Comparison of ENCODE assay signal across 37 cellular contexts in the genomic region with DNA sequence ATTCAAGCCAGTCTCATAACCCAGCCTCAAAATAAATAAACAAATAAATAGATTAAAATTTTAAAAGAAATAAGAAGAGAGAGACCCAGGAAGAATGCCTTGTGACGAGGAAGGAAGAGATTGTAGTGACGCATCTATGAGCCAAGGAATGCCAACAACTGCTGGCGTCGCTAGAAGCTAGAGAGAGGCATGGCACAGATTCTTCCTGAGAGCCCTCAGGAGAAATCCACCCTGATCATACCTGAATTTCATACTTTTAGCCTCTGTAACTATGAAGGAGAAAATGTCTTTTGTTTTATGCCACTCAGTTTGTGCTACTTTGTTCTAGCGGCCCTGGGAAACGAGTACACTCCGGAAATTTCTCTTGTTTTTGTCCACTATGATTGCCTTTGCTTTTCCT.
"Had no signal": no experiment of that assay in that cellular context is flagged by ENCODE, and none has a peak within 500 bp of the region (broad histone marks: within the 10 kb centered on the region; RNA-seq: fewer than 3 reads in every experiment).

No MANE protein-coding gene starts in this region.

- H3K27ac Mint-ChIP-seq: activated B cell treated with CpG ODN at 0.5 μM for 24 hours; activated CD4-positive, alpha-beta memory T cell treated with anti-CD3 and anti-CD28 coated beads for 36 hours; activated CD4-positive, alpha-beta T cell treated with anti-CD3 and anti-CD28 coated beads, Interleukin-2, amount 10 ng/mL, durations not matched to agents 24 days and 14 days; activated CD8-positive, alpha-beta T cell treated with anti-CD3 and anti-CD28 coated beads for 36 hours; activated naive CD4-positive, alpha-beta T cell treated with anti-CD3 and anti-CD28 coated beads for 36 hours; activated naive CD4-positive, alpha-beta T cell treated with anti-CD3 and anti-CD28 coated beads, Interleukin-2, amount 50 U/mL, for 72 hours; activated naive CD8-positive, alpha-beta T cell treated with anti-CD3 and anti-CD28 coated beads for 36 hours; activated T-cell treated with anti-CD3 and anti-CD28 coated beads, Interleukin-2, amount 50 U/mL, for 72 hours; activated T-helper 1 cell treated with anti-CD3 and anti-CD28 coated beads, Interleukin-12 subunit alpha, Interleukin-12 subunit beta, Interleukin-2, Interleukin-4 antibody, amounts not matched to agents 30 ng/mL and 10 ng/mL and 1 ng/mL, durations not matched to agents 14 hours and 24 hours and 36 hours; activated T-helper 17 cell treated with anti-CD3 and anti-CD28 coated beads, Interleukin-2, amount 50 U/mL, for 72 hours; brain; T-helper 1 cell treated with Interleukin-12 subunit alpha and Interleukin-12 subunit beta and Interleukin-4 antibody, amounts not matched to agents 30 μg/mL and 1 μg/mL, for 36 hours; T-helper 2 cell treated with Interferon-gamma antibody and Interleukin-4, amounts not matched to agents 5 μg/mL and 100 μg/mL, for 36 hours had no signal

- H3K4me1 ChIP-seq: adrenal gland had no signal

- H3K27ac ChIP-seq: adrenal gland, cardiac muscle cell, VCaP had no signal

- H3K36me3 ChIP-seq: adrenal gland, cardiac muscle cell had no signal

- H3K4me3 ChIP-seq: adrenal gland, cardiac muscle cell had no signal

- ATAC-seq: activated CD8-positive, alpha-beta T cell treated with anti-CD3 and anti-CD28 coated beads for 36 hours; activated naive CD4-positive, alpha-beta T cell treated with anti-CD3 and anti-CD28 coated beads, Interleukin-2, amount 50 U/mL, for 72 hours; activated T-cell treated with anti-CD3 and anti-CD28 coated beads, Interleukin-2, amount 50 U/mL, for 4 hours; activated T-cell treated with anti-CD3 and anti-CD28 coated beads, Interleukin-2, amount 50 U/mL, for 72 hours; activated T-helper 17 cell treated with anti-CD3 and anti-CD28 coated beads, Interleukin-2, amount 50 U/mL, for 72 hours had no signal

- H3K27me3 ChIP-seq: adrenal gland, cardiac muscle cell had no signal

- H3K4me1 Mint-ChIP-seq: activated B cell treated with CpG ODN at 0.5 μM for 24 hours; activated CD4-positive, alpha-beta T cell treated with anti-CD3 and anti-CD28 coated beads, Interleukin-2, amount 10 ng/mL, durations not matched to agents 24 days and 14 days; activated naive CD8-positive, alpha-beta T cell treated with anti-CD3 and anti-CD28 coated beads for 36 hours; activated T-helper 17 cell treated with anti-CD3 and anti-CD28 coated beads, Interleukin-2, amount 50 U/mL, for 72 hours; central memory CD8-positive, alpha-beta T cell had no signal

- FAIRE-seq: astrocyte, bronchial epithelial cell, TTC549 had no signal

- H3K27me3 Mint-ChIP-seq: activated CD4-positive, alpha-beta memory T cell treated with anti-CD3 and anti-CD28 coated beads for 36 hours; activated CD4-positive, alpha-beta T cell treated with anti-CD3 and anti-CD28 coated beads, Interleukin-2, amount 10 ng/mL, durations not matched to agents 24 days and 14 days; activated CD8-positive, alpha-beta T cell treated with anti-CD3 and anti-CD28 coated beads for 36 hours; activated naive CD8-positive, alpha-beta T cell treated with anti-CD3 and anti-CD28 coated beads for 36 hours; activated T-helper 17 cell treated with anti-CD3 and anti-CD28 coated beads, Interleukin-2, amount 50 U/mL, for 72 hours; central memory CD8-positive, alpha-beta T cell had no signal

- DNase-seq: activated B cell treated with CpG ODN at 0.5 μM for 24 hours; activated CD4-positive, alpha-beta memory T cell treated with anti-CD3 and anti-CD28 coated beads for 36 hours; activated CD4-positive, alpha-beta T cell treated with anti-CD3 and anti-CD28 coated beads for 4 hours; activated CD4-positive, alpha-beta T cell treated with anti-CD3 and anti-CD28 coated beads, Interleukin-2, amount 10 ng/mL, durations not matched to agents 24 days and 14 days; activated CD4-positive, alpha-beta T cell treated with anti-CD3 and anti-CD28 coated beads, Interleukin-2, amount 50 U/mL, for 1 hour; activated CD4-positive, alpha-beta T cell treated with anti-CD3 and anti-CD28 coated beads, Interleukin-2, amount 50 U/mL, for 4 hours; activated CD4-positive, CD25-positive, alpha-beta regulatory T cell treated with anti-CD3 and anti-CD28 coated beads, Interleukin-2, amount 50 U/mL, for 72 hours; activated CD8-positive, alpha-beta memory T cell treated with anti-CD3 and anti-CD28 coated beads, Interleukin-2, amount 50 U/mL, for 4 hours; activated CD8-positive, alpha-beta T cell treated with anti-CD3 and anti-CD28 coated beads for 36 hours; activated effector memory CD4-positive, alpha-beta T cell treated with anti-CD3 and anti-CD28 coated beads, Interleukin-2, amount 50 U/mL, for 16 hours; activated gamma-delta T cell treated with Interleukin-2 at 50 U/mL for 16 hours; activated naive CD4-positive, alpha-beta T cell; activated naive CD4-positive, alpha-beta T cell treated with anti-CD3 and anti-CD28 coated beads for 36 hours; activated naive CD4-positive, alpha-beta T cell treated with anti-CD3 and anti-CD28 coated beads, Interleukin-2, amount 50 U/mL, for 16 hours; activated naive CD8-positive, alpha-beta T cell treated with anti-CD3 and anti-CD28 coated beads for 36 hours; activated T-cell treated with anti-CD3 and anti-CD28 coated beads for 4 hours; activated T-cell treated with anti-CD3 and anti-CD28 coated beads, Interleukin-2, amount 50 U/mL, for 1 hour; activated T-cell treated with anti-CD3 and anti-CD28 coated beads, Interleukin-2, amount 50 U/mL, for 4 hours; activated T-cell treated with anti-CD3 and anti-CD28 coated beads, Interleukin-2, amount 50 U/mL, for 72 hours; adrenal gland; amniotic stem cell; caudate nucleus; T-helper 1 cell; T-helper 2 cell; T-helper 9 cell had no signal

- H3K4me3 Mint-ChIP-seq: activated B cell treated with CpG ODN at 0.5 μM for 24 hours; activated CD4-positive, alpha-beta memory T cell treated with anti-CD3 and anti-CD28 coated beads for 36 hours; activated CD4-positive, alpha-beta T cell treated with anti-CD3 and anti-CD28 coated beads, Interleukin-2, amount 10 ng/mL, durations not matched to agents 24 days and 14 days; activated CD8-positive, alpha-beta T cell treated with anti-CD3 and anti-CD28 coated beads for 36 hours; activated naive CD4-positive, alpha-beta T cell treated with anti-CD3 and anti-CD28 coated beads for 36 hours; activated naive CD8-positive, alpha-beta T cell treated with anti-CD3 and anti-CD28 coated beads for 36 hours; activated T-cell treated with anti-CD3 and anti-CD28 coated beads, Interleukin-2, amount 50 U/mL, for 4 hours; activated T-cell treated with anti-CD3 and anti-CD28 coated beads, Interleukin-2, amount 50 U/mL, for 72 hours; activated T-helper 1 cell treated with anti-CD3 and anti-CD28 coated beads, Interleukin-12 subunit alpha, Interleukin-12 subunit beta, Interleukin-2, Interleukin-4 antibody, amounts not matched to agents 30 ng/mL and 10 ng/mL and 1 ng/mL, durations not matched to agents 14 hours and 24 hours and 36 hours; activated T-helper 17 cell treated with anti-CD3 and anti-CD28 coated beads, Interleukin-2, amount 50 U/mL, for 72 hours; brain; central memory CD8-positive, alpha-beta T cell; T-helper 1 cell treated with Interleukin-12 subunit alpha and Interleukin-12 subunit beta and Interleukin-4 antibody, amounts not matched to agents 30 μg/mL and 1 μg/mL, for 36 hours; T-helper 2 cell treated with Interferon-gamma antibody and Interleukin-4, amounts not matched to agents 5 μg/mL and 100 μg/mL, for 36 hours had no signal
